Comparison of ENCODE assay signal across 14 cellular contexts in genomic region chr6:116400376-116400775, GRCh38.
"Had no signal": no experiment of that assay in that cellular context is flagged by ENCODE, and none has a peak within 500 bp of the region (broad histone marks: within the 10 kb centered on the region; RNA-seq: fewer than 3 reads in every experiment).

No MANE protein-coding gene starts in this region.

- H3K27ac ChIP-seq: dorsolateral prefrontal cortex, pancreas, thyroid gland had no signal

- H3K4me3 ChIP-seq: dorsolateral prefrontal cortex, pancreas, thyroid gland had no signal

- H3K27me3 ChIP-seq: ascending aorta, dorsolateral prefrontal cortex, pancreas, thyroid gland had no signal

- H3K4me1 Mint-ChIP-seq: activated CD4-positive, alpha-beta T cell treated with anti-CD3 and anti-CD28 coated beads, Interleukin-2, amount 10 ng/mL, durations not matched to agents 7 days and 5 days; activated naive CD8-positive, alpha-beta T cell treated with anti-CD3 and anti-CD28 coated beads, Interleukin-2, amount 10 ng/mL, durations not matched to agents 7 days and 5 days had no signal

- H3K27ac Mint-ChIP-seq: activated CD4-positive, alpha-beta T cell treated with anti-CD3 and anti-CD28 coated beads, Interleukin-2, amount 10 ng/mL, durations not matched to agents 7 days and 5 days; activated naive CD8-positive, alpha-beta T cell treated with anti-CD3 and anti-CD28 coated beads, Interleukin-2, amount 10 ng/mL, durations not matched to agents 7 days and 5 days; activated T-helper 1 cell treated with anti-CD3 and anti-CD28 coated beads, Interleukin-12 subunit alpha, Interleukin-12 subunit beta, Interleukin-2, Interleukin-4 antibody, amounts not matched to agents 30 ng/mL and 10 ng/mL and 1 ng/mL, durations not matched to agents 14 hours and 24 hours and 36 hours; stimulated activated memory B cell treated with anti-CD40 and anti-IgM and Interleukin-4, amounts not matched to agents 10 μg/mL and 1 μg/mL and 100 μg/mL, for 72 hours had no signal

- H3K4me3 Mint-ChIP-seq: activated CD4-positive, alpha-beta T cell treated with anti-CD3 and anti-CD28 coated beads, Interleukin-2, amount 10 ng/mL, durations not matched to agents 7 days and 5 days; activated naive CD8-positive, alpha-beta T cell treated with anti-CD3 and anti-CD28 coated beads, Interleukin-2, amount 10 ng/mL, durations not matched to agents 7 days and 5 days; activated T-helper 1 cell treated with anti-CD3 and anti-CD28 coated beads, Interleukin-12 subunit alpha, Interleukin-12 subunit beta, Interleukin-2, Interleukin-4 antibody, amounts not matched to agents 30 ng/mL and 10 ng/mL and 1 ng/mL, durations not matched to agents 14 hours and 24 hours and 36 hours; stimulated activated memory B cell treated with anti-CD40 and anti-IgM and Interleukin-4, amounts not matched to agents 10 μg/mL and 1 μg/mL and 100 μg/mL, for 72 hours had no signal

- H3K27me3 Mint-ChIP-seq: stimulated activated memory B cell treated with anti-CD40 and anti-IgM and Interleukin-4, amounts not matched to agents 10 μg/mL and 1 μg/mL and 100 μg/mL, for 72 hours had no signal

- H3K36me3 ChIP-seq: ascending aorta, pancreas, thyroid gland had no signal

- H3K36me3 Mint-ChIP-seq: activated naive CD8-positive, alpha-beta T cell treated with anti-CD3 and anti-CD28 coated beads, Interleukin-2, amount 10 ng/mL, durations not matched to agents 7 days and 5 days had no signal

- DNase-seq: activated CD4-positive, alpha-beta T cell treated with anti-CD3 and anti-CD28 coated beads, Interleukin-2, amount 10 ng/mL, durations not matched to agents 7 days and 5 days; activated CD8-positive, alpha-beta memory T cell treated with anti-CD3 and anti-CD28 coated beads for 24 hours; activated naive CD4-positive, alpha-beta T cell; activated naive CD8-positive, alpha-beta T cell treated with anti-CD3 and anti-CD28 coated beads, Interleukin-2, amount 10 ng/mL, durations not matched to agents 7 days and 5 days; dorsolateral prefrontal cortex; erythroblast; foreskin fibroblast; glutamatergic neuron; pancreas; stimulated activated CD4-positive, alpha-beta T cell treated with anti-CD3 and anti-CD28 coated beads, Interleukin-2, amount 100 ng/mL, for 48 hours; thyroid gland had no signal

- H3K9me3 Mint-ChIP-seq: activated CD4-positive, alpha-beta T cell treated with anti-CD3 and anti-CD28 coated beads, Interleukin-2, amount 10 ng/mL, durations not matched to agents 7 days and 5 days; activated naive CD8-positive, alpha-beta T cell treated with anti-CD3 and anti-CD28 coated beads, Interleukin-2, amount 10 ng/mL, durations not matched to agents 7 days and 5 days; activated T-helper 1 cell treated with anti-CD3 and anti-CD28 coated beads, Interleukin-12 subunit alpha, Interleukin-12 subunit beta, Interleukin-2, Interleukin-4 antibody, amounts not matched to agents 30 ng/mL and 10 ng/mL and 1 ng/mL, durations not matched to agents 14 hours and 24 hours and 36 hours; stimulated activated memory B cell treated with anti-CD40 and anti-IgM and Interleukin-4, amounts not matched to agents 10 μg/mL and 1 μg/mL and 100 μg/mL, for 72 hours had no signal

- ATAC-seq: pancreas; stimulated activated memory B cell treated with anti-CD40 and anti-IgM and Interleukin-4, amounts not matched to agents 10 μg/mL and 1 μg/mL and 100 μg/mL, for 72 hours had no signal

- H3K9me3 ChIP-seq: ascending aorta, pancreas, thyroid gland had no signal
